12 cellular contexts compared by ENCODE assay signal in genomic region chr6:87197547-87197946, GRCh38. TPM values are rescaled to one million over a fixed set of nuclear protein-coding genes. Genes with fewer than 3 reads are reported as not detected.
DNase-seq lines count a peak whose midpoint lies in the region; ATAC-seq, FAIRE-seq and TF ChIP-seq lines count a peak whose summit lies in the region.
"Had no signal": no experiment of that assay in that cellular context is flagged by ENCODE, and none has a peak within 500 bp of the region (broad histone marks: within the 10 kb centered on the region; RNA-seq: fewer than 3 reads in every experiment).

No MANE protein-coding gene starts in this region.

- RAD21 ChIA-PET in GM12878 (lab: Charles Lee; ENCODE audit: unreplicated experiment), result interaction anchor here (0.6 to 1.8 kb wide), 10 partner anchors 10 to 1883 kb away, joined by 3 to 7 read pairs (median 4); partner anchors contain the start of gene PNRC1

- no peak overlapping the region for H2BK12ac ChIP-seq in mesenchymal stem cell (ENCODE audit: low read length in 2 of 2)

- DNase-seq in GM12878 (ENCODE audit: low read depth, low spot score) (peak; percentile 49), globus pallidus (ENCODE audit: low spot score) (no peak), mesenchymal stem cell (no peak), nephron progenitor cell (no peak)
- DNase-seq: activated B cell treated with CpG ODN at 0.5 μM for 24 hours, immature natural killer cell, Right ventricle myocardium superior, substantia nigra had no signal

- intact Hi-C loops in GM12878 (cut with micrococcal nuclease; ENCODE audit: unreplicated experiment), result loop anchor here (2.0 kb wide), 1 partner anchor 15 kb away; no protein-coding TSS in a partner anchor

- no peaks in the 10 kb centered on the region for H4K20me1 ChIP-seq in GM12878 (ENCODE audit: control insufficient read depth, insufficient read depth)

- H4K91ac ChIP-seq in mesenchymal stem cell (ENCODE audit: low read length), result no peak overlapping the region

- POLR2A ChIA-PET in GM12878 (lab: Charles Lee), result interaction anchor here (0.6 to 2.0 kb wide), 12 partner anchors 16 to 1709 kb away, joined by 3 to 12 read pairs (median 6); no protein-coding TSS in a partner anchor

- H2BK15ac ChIP-seq in mesenchymal stem cell (ENCODE audit: low read depth, poor library complexity, severe bottlenecking), result no peak overlapping the region

- peak overlapping the region; percentile 58; the same call in 1 of the 2 replicates for H3K27ac ChIP-seq in GM12878 (ENCODE audit: control insufficient read depth, insufficient read depth)
- H3K27ac ChIP-seq in mesenchymal stem cell (ENCODE audit: low read length, poor library complexity, severe bottlenecking), result no peak overlapping the region

- H3K9me3 Mint-ChIP-seq in nephron progenitor cell, result no peaks in the 10 kb centered on the region
- H3K9me3 Mint-ChIP-seq: activated B cell treated with CpG ODN at 0.5 μM for 24 hours, immature natural killer cell, nephron had no signal

- FAIRE-seq in GM12878 (lab: Jason Lieb, UNC), result no peak

- ATAC-seq in GM18861 (IDR thresholded peaks at IDR 0.05; ENCODE audit: unreplicated experiment), result peak; percentile 66
- peak; percentile 76 for ATAC-seq in GM21390 (IDR thresholded peaks at IDR 0.05; ENCODE audit: unreplicated experiment)
- ATAC-seq in HG03064 (IDR thresholded peaks at IDR 0.05; ENCODE audit: low read depth, unreplicated experiment), result peak; percentile 57
- ATAC-seq in GM12878, result peak; percentile 77

- H3K4me1 ChIP-seq in GM12878 (ENCODE audit: control insufficient read depth, insufficient read depth, low read length), result peaks cover 36% of the 10 kb centered on the region
- no peaks in the 10 kb centered on the region for H3K4me1 ChIP-seq in mesenchymal stem cell (ENCODE audit: control insufficient read depth, insufficient read depth, low read depth, low read length)

- no peak overlapping the region for H3K18ac ChIP-seq in mesenchymal stem cell (ENCODE audit: low read depth in 1 of 2, low read length in 2 of 2)

- 0% methylated on average over 3 of the region's 3 CpGs for WGBS in GM12878 (ENCODE audit: insufficient coverage, insufficient replicate concordance, low lambda C conversion rate, missing lambda C conversion rate)
- WGBS in mesenchymal stem cell, result 100% methylated on average over 2 of the region's 3 CpGs

- TF ChIP-seq CTCF in GM12878 (IDR thresholded peaks at IDR 0.05 in 2 of 3, conservative IDR thresholded peaks at IDR 0.05 in 1 of 3; ENCODE audit: control insufficient read depth in 2 of 3, extremely low read depth in 1 of 3, insufficient read depth in 1 of 3, low read depth in 3 of 3, low read length in 3 of 3) (no peak), nephron progenitor cell (IDR thresholded peaks at IDR 0.05) (no peak)

- H3K9me3 ChIP-seq in GM12878 (replicated peaks; ENCODE audit: control insufficient read depth, insufficient read depth, low read length) (no peaks in the 10 kb centered on the region), mesenchymal stem cell (ENCODE audit: control insufficient read depth, low read length) (no peaks in the 10 kb centered on the region)

- no peak for TF ChIP-seq RAD21 in GM12878 (IDR thresholded peaks at IDR 0.05; ENCODE audit: insufficient read depth, low read depth, low read length)

- no peak overlapping the region for H3K4ac ChIP-seq in mesenchymal stem cell (ENCODE audit: low read depth in 1 of 2, low read length in 2 of 2)

- H3K9ac ChIP-seq in GM12878 (ENCODE audit: control insufficient read depth, insufficient read depth, low read length), result no peak overlapping the region
- H3K9ac ChIP-seq in mesenchymal stem cell (ENCODE audit: low read length), result no peak overlapping the region

- H2AFZ ChIP-seq in GM12878 (ENCODE audit: control insufficient read depth, low read depth, low read length) (no peak overlapping the region), mesenchymal stem cell (ENCODE audit: low read depth, low read length) (no peak overlapping the region)

- BruUV-seq in GM12878 (replicated peaks; lab: Mats Ljungman, UMichigan), result no TSS peak

- no peaks in the 10 kb centered on the region for H3K4me1 Mint-ChIP-seq in nephron progenitor cell
- H3K4me1 Mint-ChIP-seq: nephron had no signal

- no peak overlapping the region; the same call in 1 of the 2 replicates for H3K4me2 ChIP-seq in GM12878 (ENCODE audit: control insufficient read depth, insufficient read depth)
- H3K4me2 ChIP-seq in mesenchymal stem cell (ENCODE audit: low read length, poor library complexity, severe bottlenecking), result no peak overlapping the region

- H3K14ac ChIP-seq in mesenchymal stem cell (ENCODE audit: low read length in 2 of 2), result no peak overlapping the region

- H2AK5ac ChIP-seq in mesenchymal stem cell (ENCODE audit: low read length, severe bottlenecking), result no peak overlapping the region

- in situ Hi-C loops in GM12878 (cut with MboI), result no loop called here

- no peak for TF ChIP-seq POLR2A in GM12878 (IDR thresholded peaks at IDR 0.05; ENCODE audit: low read depth, low read length)

- peak in 1 of 2 experiments; percentile 30; a peak in 1 of 4 replicates for TF ChIP-seq EP300 in GM12878 (IDR thresholded peaks at IDR 0.05; ENCODE audit: borderline replicate concordance in 1 of 2, control insufficient read depth in 1 of 2, low read depth in 2 of 2, low read length in 2 of 2)

- no peak overlapping the region for H3K4me3 Mint-ChIP-seq in nephron progenitor cell
- H3K4me3 Mint-ChIP-seq: activated B cell treated with CpG ODN at 0.5 μM for 24 hours, nephron had no signal

- no peaks in the 10 kb centered on the region for H3K27me3 ChIP-seq in GM12878 (replicated peaks in 1 of 2; ENCODE audit: control insufficient read depth in 2 of 2, insufficient read depth in 2 of 2, low read length in 1 of 2)
- H3K27me3 ChIP-seq in mesenchymal stem cell (ENCODE audit: control insufficient read depth in 1 of 2, insufficient read depth in 1 of 2, low read length in 2 of 2), result no peaks in the 10 kb centered on the region

- H3K79me1 ChIP-seq in mesenchymal stem cell (replicated peaks; ENCODE audit: low read length, poor library complexity, severe bottlenecking), result peaks cover 9% of the 10 kb centered on the region

- SMC1A ChIA-PET in GM12878 (lab: Charles Lee; ENCODE audit: uncharacterized antibody, unreplicated experiment), result interaction anchor here (1.0 to 2.4 kb wide), 10 partner anchors 10 to 45 kb away, joined by 3 to 13 read pairs (median 5); partner anchors contain the start of gene ZNF292

- H2BK120ac ChIP-seq in mesenchymal stem cell (ENCODE audit: low read depth, low read length), result no peak overlapping the region

- no peak overlapping the region for H2BK5ac ChIP-seq in mesenchymal stem cell (ENCODE audit: low read depth, low read length, poor library complexity, severe bottlenecking)

- H4K8ac ChIP-seq in mesenchymal stem cell (ENCODE audit: low read length), result no peak overlapping the region

- no peak overlapping the region for H3K23ac ChIP-seq in mesenchymal stem cell (ENCODE audit: low read length in 2 of 2)

- H3K79me2 ChIP-seq in GM12878 (ENCODE audit: control insufficient read depth, insufficient read depth, low read length), result peaks cover 91% of the 10 kb centered on the region

- no peak overlapping the region for H3K27ac Mint-ChIP-seq in nephron progenitor cell
- H3K27ac Mint-ChIP-seq: nephron had no signal

- no peaks in the 10 kb centered on the region; a peak in 1 of 4 replicates for H3K36me3 ChIP-seq in GM12878 (ENCODE audit: control insufficient read depth in 2 of 2, insufficient read depth in 2 of 2, low read length in 1 of 2)
- H3K36me3 ChIP-seq in mesenchymal stem cell (ENCODE audit: control insufficient read depth in 1 of 2, insufficient read depth in 2 of 2, low read depth in 1 of 2, low read length in 2 of 2), result peaks cover 0 to 6% of the 10 kb centered on the region in 2 experiments

- no peaks in the 10 kb centered on the region for H3K27me3 Mint-ChIP-seq in nephron progenitor cell (ENCODE audit: low read depth, poor library complexity)
- H3K27me3 Mint-ChIP-seq: activated B cell treated with CpG ODN at 0.5 μM for 24 hours had no signal

- peaks cover 38% of the 10 kb centered on the region for H3K36me3 Mint-ChIP-seq in nephron progenitor cell (ENCODE audit: low read depth)

- H3K4me3 ChIP-seq in GM12878 (no peak overlapping the region), mesenchymal stem cell (ENCODE audit: insufficient read depth in 1 of 2, low read depth in 1 of 2, low read length in 2 of 2) (no peak overlapping the region)

- CTCF ChIA-PET in GM12878 (lab: Yijun Ruan, JAX), result interaction anchor here (0.8 to 1.5 kb wide), 5 partner anchors 9 to 492 kb away, joined by 3 to 5 read pairs (median 3); no protein-coding TSS in a partner anchor

RNA-seq across cellular contexts. Expression of gene ZNF292, which starts 42.2 kb away (rescaled TPM):
- 680 and 686 TPM in 2 replicates for total RNA-seq in GM12878 (2013; cell fraction: nucleolus; rRNA removed)
- total RNA-seq in GM12878 (2014; rRNA removed) (25.8 and 28.0 TPM in 2 replicates), GM12878 (2014; rRNA removed; fragmentation: Illumina TruSeq; extraction: Trizol) (31.5 and 37.5 TPM in 2 replicates), GM12878 (2021) (31.1 and 33.9 TPM in 2 replicates)
- 12.6 TPM for polyA plus RNA-seq in GM12878 (2011; ENCODE audit: low read depth)
- polyA plus RNA-seq in GM12878 (2011; rRNA removed) (57.6 and 100 TPM in 2 replicates), GM12878 (2014; fragmentation: Illumina TruSeq; extraction: Trizol) (31.3 and 43.0 TPM in 2 replicates), GM12878 (2014; fragmentation: Nextera tagmentation; extraction: Ambion mirVana) (10 to 100 TPM; 11.1 to 20.9 TPM), GM12878 (2014; rRNA removed) (11.1 and 14.2 TPM in 2 replicates), GM12878 (2016; fragmentation: Nextera tagmentation; extraction: Ambion mirVana) (10 to 100 TPM; 29.8 to 31.8 TPM)
- 17.6 and 19.9 TPM in 2 replicates for polyA plus RNA-seq in GM12878 (2011; cell fraction: cytosol; rRNA removed)
- polyA plus RNA-seq in GM12878 (2011; cell fraction: nucleus; rRNA removed), result 81.7 and 133 TPM in 2 replicates
- polyA plus RNA-seq in GM12878 (2012), result 23.8 and 26.1 TPM in 2 replicates
- polyA minus RNA-seq in GM12878 (2011; rRNA and poly(A)+ RNA removed), result 145 and 162 TPM in 2 replicates
- 35.1 and 39.8 TPM in 2 replicates for polyA minus RNA-seq in GM12878 (2011; cell fraction: cytosol; rRNA and poly(A)+ RNA removed)
- 245 and 377 TPM in 2 replicates for polyA minus RNA-seq in GM12878 (2011; cell fraction: nucleus; rRNA and poly(A)+ RNA removed)
- polyA plus RNA-seq in mesenchymal stem cell (2013, experiment 1 of 2), result 13.3 TPM
- 13.7 TPM for polyA plus RNA-seq in mesenchymal stem cell (2013, experiment 2 of 2)
